Comparison of ENCODE assay signal across 19 cellular contexts in the genomic region with DNA sequence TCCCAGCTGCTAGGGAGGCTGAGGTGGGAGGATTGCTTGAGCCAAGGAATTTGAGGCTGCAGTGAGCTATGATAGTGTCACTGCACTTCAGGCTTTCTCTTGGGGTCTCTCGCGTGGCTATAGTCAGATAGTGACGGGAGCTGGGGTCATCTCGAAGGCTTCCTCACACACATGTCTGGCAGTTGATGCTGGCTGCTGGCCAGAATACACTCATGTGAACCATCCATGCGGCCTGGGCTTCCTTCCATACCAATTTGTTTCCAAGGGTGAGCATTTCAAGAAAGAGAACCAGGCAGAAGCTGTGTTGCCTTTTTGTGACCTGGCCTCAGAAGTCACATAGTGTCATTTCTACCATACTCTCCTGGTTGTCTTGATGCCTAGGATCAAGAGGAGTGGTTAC. TPM values are rescaled to one million over a fixed set of nuclear protein-coding genes. Genes with fewer than 3 reads are reported as not detected.
"Had no signal": no experiment of that assay in that cellular context is flagged by ENCODE, and none has a peak within 500 bp of the region (broad histone marks: within the 10 kb centered on the region; RNA-seq: fewer than 3 reads in every experiment).

No MANE protein-coding gene starts in this region.

- ATAC-seq: esophagus mucosa had no signal

- DNase-seq: activated CD4-positive, alpha-beta T cell treated with anti-CD3 and anti-CD28 coated beads, Interleukin-2, amount 10 ng/mL, durations not matched to agents 7 days and 5 days; activated CD8-positive, alpha-beta memory T cell treated with anti-CD3 and anti-CD28 coated beads for 24 hours; activated gamma-delta T cell treated with Interleukin-2 at 50 U/mL for 16 hours; amniotic stem cell; central memory CD4-positive, alpha-beta T cell; heart right ventricle; islet precursor cell; mammary epithelial cell; stimulated activated CD4-positive, alpha-beta T cell treated with anti-CD3 and anti-CD28 coated beads, Interleukin-4, amount 100 ng/mL, for 4 hours; stimulated activated CD8-positive, alpha-beta memory T cell treated with anti-CD3 and anti-CD28 coated beads, Interleukin-4, amount 100 ng/mL, for 48 hours; stimulated activated naive CD4-positive, alpha-beta T cell treated with Interleukin-2 at 50 U/mL for 16 hours; substantia nigra; trophoblast cell had no signal

- H3K36me3 ChIP-seq: heart right ventricle had no signal

- H3K4me3 ChIP-seq: coronary artery, heart right ventricle, smooth muscle cell had no signal

- H3K27ac ChIP-seq: coronary artery, heart right ventricle had no signal

RNA-seq across cellular contexts. Expression of a gene that starts 26.5 kb away (rescaled TPM):
- total RNA-seq: activated CD4-positive, alpha-beta T cell treated with anti-CD3 and anti-CD28 coated beads, Interleukin-2, amount 10 ng/mL, durations not matched to agents 7 days and 5 days; esophagus mucosa; frontal cortex; heart right ventricle; mammary epithelial cell; neural crest cell; osteocyte; smooth muscle cell had no signal
- polyA plus RNA-seq: heart right ventricle, mammary epithelial cell, smooth muscle cell had no signal
